In the genomic region with DNA sequence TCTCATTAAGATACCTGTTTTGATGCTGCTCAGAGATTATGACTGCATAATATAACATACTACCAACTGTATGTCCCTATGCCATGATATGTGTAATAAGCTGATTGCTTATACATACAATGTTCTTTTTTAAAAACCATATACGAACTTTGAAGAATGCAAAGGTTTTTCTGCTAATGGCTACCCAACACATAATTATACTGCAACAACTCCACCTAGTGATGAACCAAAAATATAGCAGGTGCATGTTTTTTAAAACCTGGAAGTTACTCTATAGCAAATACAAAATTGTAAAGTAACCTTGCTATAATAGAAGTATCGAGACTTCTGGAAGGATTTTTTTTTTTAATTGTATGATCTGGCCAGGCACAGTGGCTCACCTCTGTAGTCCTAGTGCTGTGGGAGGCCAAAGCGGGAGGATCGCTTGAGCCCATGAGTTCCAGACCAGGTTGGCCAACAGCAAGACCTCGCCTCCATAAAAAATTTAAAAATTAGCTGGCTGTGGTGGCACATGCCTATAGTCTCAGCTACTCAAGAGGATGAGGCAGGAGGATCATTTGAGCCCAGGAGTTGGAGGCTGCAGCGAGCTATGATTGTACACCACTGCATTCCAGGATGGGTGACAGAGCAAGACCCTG, we compare ENCODE assay signal across 8 cellular contexts. TPM values are rescaled to one million over a fixed set of nuclear protein-coding genes. Genes with fewer than 3 reads are reported as not detected.
DNase-seq lines count a peak whose midpoint lies in the region; ATAC-seq, FAIRE-seq and TF ChIP-seq lines count a peak whose summit lies in the region.

No MANE protein-coding gene starts in this region.

- FAIRE-seq in A204.1 (lab: Jason Lieb, UNC) = peak; percentile 98

- no peak overlapping the region for H3K4me3 ChIP-seq in GM12865 (ENCODE audit: low read depth, low read length)
- H3K4me3 ChIP-seq in choroid plexus epithelial cell (ENCODE audit: low read depth, low read length) = no peak overlapping the region
- H3K4me3 ChIP-seq in H7 (ENCODE audit: insufficient read depth, low read depth, low read length) = no peak overlapping the region

- ATAC-seq in HG03432 (IDR thresholded peaks at IDR 0.05; ENCODE audit: unreplicated experiment) (no peak), GM19455 (IDR thresholded peaks at IDR 0.05; ENCODE audit: unreplicated experiment) (no peak)

- H3K27me3 ChIP-seq in H7 (ENCODE audit: control insufficient read depth, insufficient read depth, low read length) = no peaks in the 10 kb centered on the region

- peak; percentile 46 for DNase-seq in GM12865 (ENCODE audit: low read depth)
- DNase-seq in NCI-H226 = peak; percentile 12
- DNase-seq in choroid plexus epithelial cell (ENCODE audit: low read depth) = peak; percentile 59
- peak; percentile 32 to 48 for DNase-seq in lung microvascular endothelial cell (ENCODE audit: low read depth in 2 of 2)
- no peak for DNase-seq in H7

- no peaks in the 10 kb centered on the region for H3K36me3 ChIP-seq in H7 (replicated peaks; ENCODE audit: control insufficient read depth, insufficient read depth, low read length)

- TF ChIP-seq CTCF in GM12865 (IDR thresholded peaks at IDR 0.05; ENCODE audit: insufficient read depth, low read depth, low read length, missing control alignments) (peak; percentile 52), choroid plexus epithelial cell (conservative IDR thresholded peaks at IDR 0.05; ENCODE audit: low read depth, low read length) (peak; percentile 62)

RNA-seq across cellular contexts. Expression of a gene that starts 49.1 kb away (rescaled TPM):
- total RNA-seq in lung microvascular endothelial cell = 3.7 and 11.7 TPM in 2 replicates
- 25.3 and 31.9 TPM in 2 replicates for total RNA-seq in H7 (2014; rRNA removed; shearing (Covaris generic))
